1 cellular context compared by ENCODE assay signal in the genomic region with DNA sequence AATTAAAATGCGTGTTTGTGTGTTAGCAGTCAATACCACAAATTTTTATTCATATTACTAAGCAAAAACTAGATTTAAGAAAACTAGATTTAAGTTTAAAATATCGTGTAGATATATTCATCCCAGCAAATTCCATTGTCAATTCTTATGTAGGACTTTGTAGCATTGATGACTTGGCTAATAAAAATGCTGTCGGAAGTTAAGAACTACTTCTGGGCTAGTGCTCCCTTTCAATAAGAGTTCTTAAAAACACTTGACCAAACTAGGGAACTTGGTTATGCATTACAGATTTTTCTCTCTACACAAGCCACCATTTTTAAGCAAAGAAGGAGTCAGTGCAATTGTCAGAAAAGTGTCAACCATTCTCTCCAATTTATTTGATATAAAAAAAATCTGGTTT.
TF ChIP-seq lines count a peak whose summit lies in the region.

No MANE protein-coding gene starts in this region.

TF ChIP-seq in IMR-90, 13 proteins besides CTCF, POLR2A, EP300 and RAD21 (continued from another document):
- TF ChIP-seq MXI1 (IDR thresholded peaks at IDR 0.05; ENCODE audit: borderline replicate concordance, low read depth, low read length) (no peak), CHD1 (IDR thresholded peaks at IDR 0.05; ENCODE audit: low read depth, low read length) (no peak), NFE2L2 (IDR thresholded peaks at IDR 0.05; ENCODE audit: low read depth, low read length) (no peak), ELK1 (IDR thresholded peaks at IDR 0.05; ENCODE audit: borderline replicate concordance, low read depth, low read length) (no peak)
